20 cellular contexts compared by ENCODE assay signal in the genomic region with DNA sequence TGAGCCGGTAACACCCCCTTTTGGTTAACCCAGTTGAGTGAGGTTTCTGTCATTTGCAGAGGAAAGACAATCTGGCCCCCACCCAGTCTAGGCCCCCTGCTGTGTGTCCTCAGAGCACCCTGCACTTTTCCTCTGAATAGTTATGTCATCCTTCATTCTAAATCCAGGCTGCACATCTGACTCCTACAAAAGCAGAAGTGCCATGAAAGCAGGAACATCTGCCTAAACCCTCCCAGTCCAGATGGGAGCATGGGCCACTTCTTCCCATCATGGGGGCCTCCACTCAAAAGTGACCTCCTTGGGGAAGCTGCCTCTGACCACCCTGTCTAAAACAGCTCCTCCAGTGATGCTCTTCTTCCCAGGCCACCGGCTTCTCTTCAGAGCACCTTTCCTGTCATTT. TPM values are rescaled to one million over a fixed set of nuclear protein-coding genes. Genes with fewer than 3 reads are reported as not detected.
DNase-seq lines count a peak whose midpoint lies in the region; ATAC-seq, FAIRE-seq and TF ChIP-seq lines count a peak whose summit lies in the region.
"Had no signal": no experiment of that assay in that cellular context is flagged by ENCODE, and none has a peak within 500 bp of the region (broad histone marks: within the 10 kb centered on the region; RNA-seq: fewer than 3 reads in every experiment).

No MANE protein-coding gene starts in this region.

- H3K9ac ChIP-seq in GM12878 (ENCODE audit: control insufficient read depth, insufficient read depth, low read length), result no peak overlapping the region
- H3K9ac ChIP-seq: BLaER1 treated with 17β-estradiol and CSF1 and Interleukin-3, amounts not matched to agents 10 nM and 100 nM had no signal

- no TSS peak for BruUV-seq in GM12878 (replicated peaks; lab: Mats Ljungman, UMichigan)

- in situ Hi-C loops in GM12878 (cut with MboI), result no loop called here

- H3K79me2 ChIP-seq in GM12878 (ENCODE audit: control insufficient read depth, insufficient read depth, low read length), result no peaks in the 10 kb centered on the region

- peaks cover 5% of the 10 kb centered on the region; the same call in 1 of the 2 replicates for H3K4me1 ChIP-seq in GM12878 (ENCODE audit: control insufficient read depth, insufficient read depth, low read length)
- H3K4me1 ChIP-seq: BLaER1 treated with 17β-estradiol and CSF1 and Interleukin-3, amounts not matched to agents 10 nM and 100 nM had no signal

- no peaks in the 10 kb centered on the region for H3K9me3 ChIP-seq in GM12878 (replicated peaks; ENCODE audit: control insufficient read depth, insufficient read depth, low read length)
- H3K9me3 ChIP-seq: BLaER1 treated with 17β-estradiol and CSF1 and Interleukin-3, amounts not matched to agents 10 nM and 100 nM had no signal

- TF ChIP-seq EP300 in GM12878 (IDR thresholded peaks at IDR 0.05; ENCODE audit: borderline replicate concordance in 1 of 2, control insufficient read depth in 1 of 2, low read depth in 2 of 2, low read length in 2 of 2), result no peak

- TF ChIP-seq RAD21 in GM12878 (IDR thresholded peaks at IDR 0.05; ENCODE audit: insufficient read depth, low read depth, low read length), result no peak

- FAIRE-seq in GM12878 (lab: Jason Lieb, UNC), result no peak
- peak; percentile 52 for FAIRE-seq in urothelium cell line (lab: Jason Lieb, UNC)
- no peak for FAIRE-seq in H54 (lab: Jason Lieb, UNC)
- FAIRE-seq: G401.6, GM19239, H1, HepG2, HTR-8/SVneo had no signal

- H3K36me3 ChIP-seq in GM12878 (ENCODE audit: control insufficient read depth in 2 of 2, insufficient read depth in 2 of 2, low read length in 1 of 2), result no peaks in the 10 kb centered on the region; a peak in 1 of 4 replicates
- H3K36me3 ChIP-seq: BLaER1 treated with 17β-estradiol and CSF1 and Interleukin-3, amounts not matched to agents 10 nM and 100 nM had no signal

- RAD21 ChIA-PET in GM12878 (lab: Charles Lee; ENCODE audit: unreplicated experiment), result no interaction called here

- TF ChIP-seq CTCF in GM12878 (IDR thresholded peaks at IDR 0.05 in 2 of 3, conservative IDR thresholded peaks at IDR 0.05 in 1 of 3; ENCODE audit: control insufficient read depth in 2 of 3, extremely low read depth in 1 of 3, insufficient read depth in 1 of 3, low read depth in 3 of 3, low read length in 3 of 3), result no peak

- H3K27ac ChIP-seq in GM12878 (ENCODE audit: control insufficient read depth, insufficient read depth), result no peak overlapping the region
- H3K27ac ChIP-seq: BLaER1 treated with 17β-estradiol and CSF1 and Interleukin-3, amounts not matched to agents 10 nM and 100 nM had no signal

- H3K4me2 ChIP-seq in GM12878 (ENCODE audit: control insufficient read depth, insufficient read depth), result no peak overlapping the region
- H3K4me2 ChIP-seq: BLaER1 treated with 17β-estradiol and CSF1 and Interleukin-3, amounts not matched to agents 10 nM and 100 nM had no signal

- WGBS in GM12878 (ENCODE audit: insufficient coverage, insufficient replicate concordance, low lambda C conversion rate, missing lambda C conversion rate), result 26% methylated on average over 2 of the region's 2 CpGs

- POLR2A ChIA-PET in GM12878 (lab: Charles Lee), result no interaction called here

- no peak overlapping the region for H3K4me3 ChIP-seq in GM12878
- H3K4me3 ChIP-seq: BLaER1 treated with 17β-estradiol and CSF1 and Interleukin-3, amounts not matched to agents 10 nM and 100 nM had no signal

- H3K27me3 ChIP-seq in GM12878 (replicated peaks in 1 of 2; ENCODE audit: control insufficient read depth in 2 of 2, insufficient read depth in 2 of 2, low read length in 1 of 2), result no peaks in the 10 kb centered on the region; a peak in 1 of 4 replicates
- H3K27me3 ChIP-seq: BLaER1 treated with 17β-estradiol and CSF1 and Interleukin-3, amounts not matched to agents 10 nM and 100 nM had no signal

- CTCF ChIA-PET in GM12878 (lab: Yijun Ruan, JAX), result interaction anchor here (1.0 to 1.1 kb wide), 2 partner anchors 26 to 28 kb away, joined by 3 to 6 read pairs; no protein-coding TSS in a partner anchor

- ATAC-seq in GM12878, result no peak
- ATAC-seq in Right ventricle myocardium inferior, result no peak
- ATAC-seq: HepG2 had no signal

- H4K20me1 ChIP-seq in GM12878 (ENCODE audit: control insufficient read depth, insufficient read depth), result no peaks in the 10 kb centered on the region
- H4K20me1 ChIP-seq: BLaER1 treated with 17β-estradiol and CSF1 and Interleukin-3, amounts not matched to agents 10 nM and 100 nM had no signal

- TF ChIP-seq POLR2A in GM12878 (IDR thresholded peaks at IDR 0.05; ENCODE audit: low read depth, low read length) (no peak), H54 (IDR thresholded peaks at IDR 0.05; ENCODE audit: low read depth, low read length) (no peak)

- DNase-seq in NCI-H2171 treated with DMSO at 0.1 percent for 48 hours (lab: John Stamatoyannopoulos, UW), result peak; percentile 52
- DNase-seq in NCI-H2171 (lab: John Stamatoyannopoulos, UW), result no peak
- DNase-seq in NCI-H524 (lab: John Stamatoyannopoulos, UW), result peak; percentile 84 to 95
- no peak for DNase-seq in GM12878 (ENCODE audit: low read depth, low spot score)
- no peak for DNase-seq in urothelium cell line (ENCODE audit: low spot score)
- no peak for DNase-seq in DMS53 treated with DMSO at 0.1 percent for 48 hours (lab: John Stamatoyannopoulos, UW; ENCODE audit: unreplicated experiment)
- DNase-seq in Right ventricle myocardium inferior (ENCODE audit: missing footprints), result no peak
- no peak for DNase-seq in H54 (ENCODE audit: insufficient read length, low spot score)
- DNase-seq: ACHN; CD4-positive, CD25-positive, alpha-beta regulatory T cell; DMS79 treated with DMSO at 0.1 percent for 48 hours; EL; HCEC 1CT; HFFc6 had no signal

- H2AFZ ChIP-seq in GM12878 (ENCODE audit: control insufficient read depth, low read depth, low read length), result no peak overlapping the region

- intact Hi-C loops in GM12878 (cut with micrococcal nuclease; ENCODE audit: unreplicated experiment), result no loop called here
- intact Hi-C loops in Right ventricle myocardium inferior (cut with DNase I), result no loop called here

- SMC1A ChIA-PET in GM12878 (lab: Charles Lee; ENCODE audit: uncharacterized antibody, unreplicated experiment), result no interaction called here

TF ChIP-seq in GM12878, 131 proteins besides CTCF, POLR2A, EP300 and RAD21:
- TF ChIP-seq SIX5 (IDR thresholded peaks at IDR 0.05; ENCODE audit: low read depth, low read length, severe bottlenecking) (no peak), SPI1 (IDR thresholded peaks at IDR 0.05; ENCODE audit: borderline replicate concordance, insufficient read depth, low read depth, low read length) (peak; percentile 58; the same call in 1 of the 2 replicates), CREB1 (IDR thresholded peaks at IDR 0.05; ENCODE audit: low read depth) (no peak), ATF7 (IDR thresholded peaks at IDR 0.05; ENCODE audit: low read depth) (no peak)

RNA-seq across cellular contexts. Expression of a gene that starts 53.7 kb away (rescaled TPM):
- 113 and 123 TPM in 2 replicates for total RNA-seq in GM12878 (2013; cell fraction: nucleolus; rRNA removed)
- total RNA-seq in GM12878 (2014; rRNA removed) (15.5 and 17.1 TPM in 2 replicates), GM12878 (2014; rRNA removed; fragmentation: Illumina TruSeq; extraction: Trizol) (22.2 and 23.9 TPM in 2 replicates), GM12878 (2021) (24.9 and 26.1 TPM in 2 replicates), Right ventricle myocardium inferior (9.4 TPM)
- polyA plus RNA-seq in GM12878 (2011; ENCODE audit: low read depth), result 10.4 TPM
- polyA plus RNA-seq in GM12878 (2011; rRNA removed) (36.2 and 44.4 TPM in 2 replicates), GM12878 (2014; fragmentation: Illumina TruSeq; extraction: Trizol) (32.9 and 39.5 TPM in 2 replicates), GM12878 (2014; fragmentation: Nextera tagmentation; extraction: Ambion mirVana) (10 to 100 TPM; 32.1 to 44.5 TPM), GM12878 (2014; rRNA removed) (17.2 and 20.4 TPM in 2 replicates), GM12878 (2016; fragmentation: Nextera tagmentation; extraction: Ambion mirVana) (10 to 100 TPM; 21.0 to 23.8 TPM)
- polyA plus RNA-seq in GM12878 (2011; cell fraction: cytosol; rRNA removed), result 16.3 and 18.0 TPM in 2 replicates
- 27.4 and 31.0 TPM in 2 replicates for polyA plus RNA-seq in GM12878 (2011; cell fraction: nucleus; rRNA removed)
- 14.7 and 17.1 TPM in 2 replicates for polyA plus RNA-seq in GM12878 (2012)
- 51.0 and 52.7 TPM in 2 replicates for polyA minus RNA-seq in GM12878 (2011; rRNA and poly(A)+ RNA removed)
- polyA minus RNA-seq in GM12878 (2011; cell fraction: cytosol; rRNA and poly(A)+ RNA removed), result 10.6 and 11.3 TPM in 2 replicates
- polyA minus RNA-seq in GM12878 (2011; cell fraction: nucleus; rRNA and poly(A)+ RNA removed), result 34.0 and 57.1 TPM in 2 replicates

Comparison
In these comparisons a context has a peak if more than half of its experiments do, and no peak if none do; other contexts are left out.
1. DNase-seq: peak in NCI-H2171 treated with DMSO at 0.1 percent for 48 hours (single experiment) and NCI-H524 (2 of 2); none in NCI-H2171 (single experiment), GM12878 (single experiment), urothelium cell line (single experiment), DMS53 treated with DMSO at 0.1 percent for 48 hours (single experiment), Right ventricle myocardium inferior (single experiment) and H54 (single experiment).